In the genomic region with DNA sequence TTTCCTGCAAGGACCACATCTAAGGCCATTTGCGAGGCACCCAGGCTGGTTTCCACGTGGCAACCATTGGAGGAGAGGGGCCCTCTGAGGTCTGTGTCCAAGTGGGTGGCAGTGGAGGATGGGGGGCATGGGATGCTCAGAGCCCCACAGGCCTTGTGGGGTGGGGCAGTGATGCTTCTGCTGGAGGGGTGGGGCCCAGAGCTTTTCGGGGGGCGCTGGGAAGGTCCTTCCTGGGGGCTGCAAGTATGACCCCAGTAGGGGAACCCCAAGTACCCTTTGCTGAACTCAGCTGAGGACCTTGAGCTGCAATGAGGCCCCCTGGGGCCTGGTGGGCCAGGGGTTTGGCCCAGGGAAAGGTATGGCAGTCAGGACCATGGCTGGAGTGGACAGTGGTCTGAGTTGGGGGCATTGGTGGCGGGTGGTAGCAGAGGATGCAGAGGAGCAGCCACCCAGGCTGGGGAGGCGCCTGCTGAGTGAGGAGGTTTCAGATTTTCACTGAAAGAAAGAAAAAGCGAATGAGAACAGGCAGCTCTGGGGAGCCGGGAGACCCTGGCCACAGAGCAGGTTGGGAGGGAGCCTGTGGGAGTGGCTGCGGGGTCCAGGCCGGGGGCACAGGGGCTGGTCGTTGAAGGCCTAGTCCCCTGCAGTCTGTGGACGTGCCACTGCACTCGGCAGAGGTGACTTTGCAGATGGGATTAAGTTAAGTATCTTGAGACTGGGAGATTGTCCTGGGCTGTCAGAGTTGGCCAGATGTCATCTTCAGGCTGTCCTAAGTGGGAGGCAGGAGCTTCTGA, we compare ENCODE assay signal across 18 cellular contexts. TPM values are rescaled to one million over a fixed set of nuclear protein-coding genes. Genes with fewer than 3 reads are reported as not detected.
A peak's percentile ranks its signal among the peaks of the same experiment; 100 is the strongest.
DNase-seq lines count a peak whose midpoint lies in the region; ATAC-seq and TF ChIP-seq lines count a peak whose summit lies in the region.
"Had no signal": no experiment of that assay in that cellular context is flagged by ENCODE, and none has a peak within 500 bp of the region (broad histone marks: within the 10 kb centered on the region; RNA-seq: fewer than 3 reads in every experiment).

No MANE protein-coding gene starts in this region.

- CTCF ChIA-PET in activated naive CD4-positive, alpha-beta T cell treated with anti-CD3 and anti-CD28 coated beads for 36 hours (lab: Charles Lee): no interaction called here

- H3K27me3 ChIP-seq in dorsolateral prefrontal cortex (no peaks in the 10 kb centered on the region), muscle layer of colon (ENCODE audit: control insufficient read depth in 1 of 2, insufficient read depth in 2 of 2, low read length in 2 of 2) (no peaks in the 10 kb centered on the region), thyroid gland (no peaks in the 10 kb centered on the region)

- H3K36me3 ChIP-seq in muscle layer of colon (ENCODE audit: insufficient read depth, low read length): no peaks in the 10 kb centered on the region
- H3K36me3 ChIP-seq in thyroid gland: no peaks in the 10 kb centered on the region
- H3K36me3 ChIP-seq: brain microvascular endothelial cell had no signal

- H3K9ac ChIP-seq in muscle layer of colon (ENCODE audit: low read length): no peak overlapping the region

- 88 to 92% methylated on average over 9 to 13 of the region's 13 CpGs for WGBS in thyroid gland, 2 donors

- H3K9me3 ChIP-seq in muscle layer of colon (ENCODE audit: low read length): no peaks in the 10 kb centered on the region
- H3K9me3 ChIP-seq in thyroid gland: no peaks in the 10 kb centered on the region

- no peaks in the 10 kb centered on the region for H3K9me3 Mint-ChIP-seq in activated naive CD4-positive, alpha-beta T cell treated with anti-CD3 and anti-CD28 coated beads, Interleukin-2, amount 50 U/mL, for 24 hours
- no peaks in the 10 kb centered on the region for H3K9me3 Mint-ChIP-seq in activated naive CD4-positive, alpha-beta T cell treated with anti-CD3 and anti-CD28 coated beads for 36 hours
- H3K9me3 Mint-ChIP-seq in type B pancreatic cell: no peaks in the 10 kb centered on the region
- H3K9me3 Mint-ChIP-seq: activated naive CD4-positive, alpha-beta T cell treated with anti-CD3 and anti-CD28 coated beads, Interleukin-2, amount 10 ng/mL, durations not matched to agents 7 days and 5 days; CD8-positive, alpha-beta memory T cell had no signal

- no peak overlapping the region for H3K4me3 Mint-ChIP-seq in activated naive CD4-positive, alpha-beta T cell treated with anti-CD3 and anti-CD28 coated beads, Interleukin-2, amount 50 U/mL, for 24 hours
- H3K4me3 Mint-ChIP-seq in activated naive CD4-positive, alpha-beta T cell treated with anti-CD3 and anti-CD28 coated beads for 36 hours: no peak overlapping the region
- peak overlapping the region; percentile 31 for H3K4me3 Mint-ChIP-seq in type B pancreatic cell
- H3K4me3 Mint-ChIP-seq: activated naive CD4-positive, alpha-beta T cell treated with anti-CD3 and anti-CD28 coated beads, Interleukin-2, amount 10 ng/mL, durations not matched to agents 7 days and 5 days; CD8-positive, alpha-beta memory T cell had no signal

- no peaks in the 10 kb centered on the region for H3K36me3 Mint-ChIP-seq in activated naive CD4-positive, alpha-beta T cell treated with anti-CD3 and anti-CD28 coated beads, Interleukin-2, amount 50 U/mL, for 24 hours
- no peaks in the 10 kb centered on the region for H3K36me3 Mint-ChIP-seq in activated naive CD4-positive, alpha-beta T cell treated with anti-CD3 and anti-CD28 coated beads for 36 hours (ENCODE audit: low read depth)
- no peaks in the 10 kb centered on the region for H3K36me3 Mint-ChIP-seq in type B pancreatic cell
- H3K36me3 Mint-ChIP-seq: activated naive CD4-positive, alpha-beta T cell treated with anti-CD3 and anti-CD28 coated beads, Interleukin-2, amount 10 ng/mL, durations not matched to agents 7 days and 5 days; CD8-positive, alpha-beta memory T cell had no signal

- TF ChIP-seq CTCF in dorsolateral prefrontal cortex (IDR thresholded peaks at IDR 0.05 in 54 of 56, conservative IDR thresholded peaks at IDR 0.05 in 2 of 56; ENCODE audit: low read depth in 1 of 56, partially characterized antibody in 56 of 56) (no peak), type B pancreatic cell (conservative IDR thresholded peaks at IDR 0.05) (no peak), thyroid gland (IDR thresholded peaks at IDR 0.05) (no peak)

- H3K27me3 Mint-ChIP-seq in activated naive CD4-positive, alpha-beta T cell treated with anti-CD3 and anti-CD28 coated beads, Interleukin-2, amount 50 U/mL, for 24 hours: no peaks in the 10 kb centered on the region
- no peaks in the 10 kb centered on the region for H3K27me3 Mint-ChIP-seq in activated naive CD4-positive, alpha-beta T cell treated with anti-CD3 and anti-CD28 coated beads for 36 hours (ENCODE audit: low read depth)
- H3K27me3 Mint-ChIP-seq in type B pancreatic cell: no peaks in the 10 kb centered on the region

- H3K27ac Mint-ChIP-seq in activated naive CD4-positive, alpha-beta T cell treated with anti-CD3 and anti-CD28 coated beads, Interleukin-2, amount 50 U/mL, for 24 hours: peak overlapping the region; percentile 55
- no peak overlapping the region for H3K27ac Mint-ChIP-seq in activated naive CD4-positive, alpha-beta T cell treated with anti-CD3 and anti-CD28 coated beads for 36 hours
- H3K27ac Mint-ChIP-seq in type B pancreatic cell: no peak overlapping the region
- H3K27ac Mint-ChIP-seq: activated naive CD4-positive, alpha-beta T cell treated with anti-CD3 and anti-CD28 coated beads, Interleukin-2, amount 10 ng/mL, durations not matched to agents 7 days and 5 days had no signal

- ATAC-seq in GM18868 (IDR thresholded peaks at IDR 0.05; ENCODE audit: unreplicated experiment) (no peak), GM21423 (IDR thresholded peaks at IDR 0.05; ENCODE audit: unreplicated experiment) (no peak)

- intact Hi-C loops in activated naive CD4-positive, alpha-beta T cell treated with anti-CD3 and anti-CD28 coated beads for 36 hours (cut with micrococcal nuclease): no loop called here
- intact Hi-C loops in dorsolateral prefrontal cortex (cut with DNase I) (no loop called here), thyroid gland (cut with DNase I) (no loop called here)

- peaks cover 4% of the 10 kb centered on the region for H3K4me1 Mint-ChIP-seq in activated naive CD4-positive, alpha-beta T cell treated with anti-CD3 and anti-CD28 coated beads, Interleukin-2, amount 50 U/mL, for 24 hours
- H3K4me1 Mint-ChIP-seq in activated naive CD4-positive, alpha-beta T cell treated with anti-CD3 and anti-CD28 coated beads for 36 hours (ENCODE audit: low read depth): no peaks in the 10 kb centered on the region
- H3K4me1 Mint-ChIP-seq in type B pancreatic cell (ENCODE audit: unreplicated experiment): peaks cover 68% of the 10 kb centered on the region

- H3K27ac ChIP-seq in dorsolateral prefrontal cortex (peak overlapping the region in 38 of 59 donors; percentile 15 to 90 (median 58)), muscle layer of colon (ENCODE audit: low read depth, low read length) (peak overlapping the region; percentile 43), thyroid gland (no peak overlapping the region)
- H3K27ac ChIP-seq: brain microvascular endothelial cell, PC-9 had no signal

- TF ChIP-seq POLR2A in thyroid gland (IDR thresholded peaks at IDR 0.05): no peak

- H3K4me1 ChIP-seq in muscle layer of colon (ENCODE audit: insufficient read depth, low read length) (peaks cover 77% of the 10 kb centered on the region), thyroid gland (peaks cover 8 to 21% of the 10 kb centered on the region in 2 donors)

- H3K4me3 ChIP-seq in dorsolateral prefrontal cortex: no peak overlapping the region
- no peak overlapping the region for H3K4me3 ChIP-seq in muscle layer of colon (ENCODE audit: low read depth in 1 of 2, low read length in 2 of 2)
- H3K4me3 ChIP-seq in thyroid gland (replicated peaks in 1 of 3): no peak overlapping the region
- H3K4me3 ChIP-seq: PC-9 had no signal

- no peak for DNase-seq in activated naive CD4-positive, alpha-beta T cell treated with anti-CD3 and anti-CD28 coated beads for 36 hours
- DNase-seq in dorsolateral prefrontal cortex: peak in 1 of 10 donors; percentile 29
- DNase-seq in type B pancreatic cell (ENCODE audit: extremely low spot score, unreplicated experiment): no peak
- no peak for DNase-seq in thyroid gland
- DNase-seq: activated naive CD4-positive, alpha-beta T cell treated with anti-CD3 and anti-CD28 coated beads, Interleukin-2, amount 10 ng/mL, durations not matched to agents 7 days and 5 days; brain microvascular endothelial cell; CD8-positive, alpha-beta memory T cell; mesendoderm; NCI-H446; nucleus accumbens; PC-9; stimulated activated CD4-positive, alpha-beta T cell treated with anti-CD3 and anti-CD28 coated beads, Interleukin-12 subunit alpha, Interleukin-12 subunit beta, amount 100 ng/mL, for 4 hours had no signal

RNA-seq across cellular contexts. Expression of a gene that starts 19.2 kb away (rescaled TPM):
- total RNA-seq in activated naive CD4-positive, alpha-beta T cell treated with anti-CD3 and anti-CD28 coated beads for 36 hours: 1 to 10 TPM; 5.2 to 5.8 TPM
- total RNA-seq in dorsolateral prefrontal cortex: 100 to 1,000 TPM in 119 of 120 experiments, 10 to 100 TPM in 1; 78.8 to 241 (median 176) TPM
- 47.2 and 75.5 TPM in 2 replicates for total RNA-seq in type B pancreatic cell (ENCODE audit: low replicate concordance)
- total RNA-seq in thyroid gland: 1 to 10 TPM in 3 of 4 donors, under 1 TPM in 1; 0.94 to 8.5 (median 8.1) TPM
- total RNA-seq: fibroblast of villous mesenchyme, LHCN-M2 had no signal

Comparison
In these comparisons a context has a peak if more than half of its experiments do, and no peak if none do; other contexts are left out.
1. H3K27ac ChIP-seq: peak in dorsolateral prefrontal cortex (38 of 59) and muscle layer of colon (single experiment); none in thyroid gland (0 of 3).